In genomic region chr9:120921751-120922181, GRCh38 we compare ENCODE assay signal across 10 cellular contexts. TPM values are rescaled to one million over a fixed set of nuclear protein-coding genes. Genes with fewer than 3 reads are reported as not detected.
DNase-seq lines count a peak whose midpoint lies in the region; ATAC-seq and TF ChIP-seq lines count a peak whose summit lies in the region.
"Had no signal": no experiment of that assay in that cellular context is flagged by ENCODE, and none has a peak within 500 bp of the region (broad histone marks: within the 10 kb centered on the region; RNA-seq: fewer than 3 reads in every experiment).

No MANE protein-coding gene starts in this region.

- peak; percentile 14; the same call in 1 of the 2 replicates for TF ChIP-seq CTCF in BJ (IDR thresholded peaks at IDR 0.05; ENCODE audit: insufficient read depth, low read depth, low read length)
- no peak for TF ChIP-seq CTCF in left lung (IDR thresholded peaks at IDR 0.05)

- peak; percentile 61 for TF ChIP-seq POLR2A in GM19193 (IDR thresholded peaks at IDR 0.05; ENCODE audit: extremely low read depth, insufficient read depth, insufficient read length)

- H3K4me1 Mint-ChIP-seq in activated naive CD8-positive, alpha-beta T cell treated with anti-CD3 and anti-CD28 coated beads, Interleukin-2, amount 50 U/mL, for 24 hours, result peaks cover 80% of the 10 kb centered on the region
- peaks cover 67 to 99% (median 90%) of the 10 kb centered on the region in 7 donors for H3K4me1 Mint-ChIP-seq in naive thymus-derived CD4-positive, alpha-beta T cell

- H3K4me3 ChIP-seq in BJ (ENCODE audit: low read depth, low read length), result no peak overlapping the region
- peak overlapping the region; percentile 79 for H3K4me3 ChIP-seq in naive thymus-derived CD4-positive, alpha-beta T cell (ENCODE audit: low read length)
- peak overlapping the region in 1 of 2 donors; percentile 7 for H3K4me3 ChIP-seq in left lung

- H3K27me3 ChIP-seq in BJ (ENCODE audit: control insufficient read depth, insufficient read depth, low read length), result no peaks in the 10 kb centered on the region
- no peaks in the 10 kb centered on the region for H3K27me3 ChIP-seq in naive thymus-derived CD4-positive, alpha-beta T cell (ENCODE audit: control insufficient read depth in 2 of 2, insufficient read depth in 2 of 2, low read length in 2 of 2)
- H3K27me3 ChIP-seq in left lung, result no peaks in the 10 kb centered on the region

- H3K27ac Mint-ChIP-seq in activated naive CD8-positive, alpha-beta T cell treated with anti-CD3 and anti-CD28 coated beads, Interleukin-2, amount 50 U/mL, for 24 hours, result peak overlapping the region; percentile 95
- H3K27ac Mint-ChIP-seq in naive thymus-derived CD4-positive, alpha-beta T cell, result peak overlapping the region; percentile 68 to 100 (median 89)

- CTCF ChIA-PET in BJ (lab: Yijun Ruan, JAX), result interaction anchor here (1.1 to 1.8 kb wide), 3 partner anchors 14 to 19 kb away, joined by 3 to 4 read pairs (median 4); no protein-coding TSS in a partner anchor
- CTCF ChIA-PET in naive thymus-derived CD4-positive, alpha-beta T cell (lab: Charles Lee), result interaction anchor here (0.9 to 1.8 kb wide), 2 partner anchors 14 to 17 kb away, joined by 3 to 6 read pairs; no protein-coding TSS in a partner anchor

- no peak for DNase-seq in BJ (ENCODE audit: low read depth)
- no peak for DNase-seq in activated naive CD8-positive, alpha-beta T cell treated with anti-CD3 and anti-CD28 coated beads, Interleukin-2, amount 50 U/mL, for 24 hours
- DNase-seq in naive thymus-derived CD4-positive, alpha-beta T cell, result no peak
- no peak for DNase-seq in SKM-1 treated with dmso at 0.1 percent for 144 hours (lab: John Stamatoyannopoulos, UW; ENCODE audit: unreplicated experiment)
- no peak for DNase-seq in left lung
- DNase-seq: caudate nucleus, hippocampal formation had no signal

- H3K9me3 ChIP-seq in naive thymus-derived CD4-positive, alpha-beta T cell (ENCODE audit: control insufficient read depth in 2 of 3, low read length in 3 of 3), result peaks cover 0 to 6% (median 0%) of the 10 kb centered on the region in 3 experiments
- peaks cover 0 to 3% of the 10 kb centered on the region in 2 donors for H3K9me3 ChIP-seq in left lung

- peak overlapping the region; percentile 90 for H3K4me3 Mint-ChIP-seq in activated naive CD8-positive, alpha-beta T cell treated with anti-CD3 and anti-CD28 coated beads, Interleukin-2, amount 50 U/mL, for 24 hours
- peak overlapping the region; percentile 52 to 100 (median 73) for H3K4me3 Mint-ChIP-seq in naive thymus-derived CD4-positive, alpha-beta T cell

- H3K27ac ChIP-seq in naive thymus-derived CD4-positive, alpha-beta T cell (ENCODE audit: low read depth, low read length), result peak overlapping the region; percentile 97
- peak overlapping the region in 1 of 2 donors; percentile 13 for H3K27ac ChIP-seq in left lung

- no peaks in the 10 kb centered on the region for H3K9me3 Mint-ChIP-seq in activated naive CD8-positive, alpha-beta T cell treated with anti-CD3 and anti-CD28 coated beads, Interleukin-2, amount 50 U/mL, for 24 hours
- peaks cover 0 to 4% (median 0%) of the 10 kb centered on the region in 11 donors for H3K9me3 Mint-ChIP-seq in naive thymus-derived CD4-positive, alpha-beta T cell

- H3K36me3 ChIP-seq in BJ (ENCODE audit: control insufficient read depth, insufficient read depth, low read length) (no peaks in the 10 kb centered on the region), left lung (peaks cover 0 to 43% of the 10 kb centered on the region in 2 donors)
- H3K36me3 ChIP-seq in naive thymus-derived CD4-positive, alpha-beta T cell (ENCODE audit: control insufficient read depth in 2 of 3, insufficient read depth in 3 of 3, low read length in 3 of 3), result peaks cover 13 to 51% (median 19%) of the 10 kb centered on the region in 3 experiments

- POLR2A ChIA-PET in BJ (lab: Charles Lee), result no interaction called here
- POLR2A ChIA-PET in naive thymus-derived CD4-positive, alpha-beta T cell (lab: Charles Lee), result interaction anchor here (1.9 to 44.3 kb wide), 5 partner anchors 1 to 75 kb away, joined by 6 to 2417 read pairs (median 135); partner anchors contain the start of genes PHF19 and TRAF1

- H3K4me1 ChIP-seq in naive thymus-derived CD4-positive, alpha-beta T cell (ENCODE audit: control insufficient read depth in 2 of 2, insufficient read depth in 2 of 2, low read length in 2 of 2), result peaks cover 81 to 92% of the 10 kb centered on the region in 2 donors
- peaks cover 0 to 79% of the 10 kb centered on the region in 2 donors for H3K4me1 ChIP-seq in left lung

- ATAC-seq in activated naive CD8-positive, alpha-beta T cell treated with anti-CD3 and anti-CD28 coated beads, Interleukin-2, amount 50 U/mL, for 24 hours, result no peak
- ATAC-seq in naive thymus-derived CD4-positive, alpha-beta T cell, result no peak
- ATAC-seq in HG03196 (IDR thresholded peaks at IDR 0.05; ENCODE audit: unreplicated experiment), result no peak
- ATAC-seq in left lung, result no peak
- no peak for ATAC-seq in HG02870 (IDR thresholded peaks at IDR 0.05; ENCODE audit: unreplicated experiment)

- peaks cover 90% of the 10 kb centered on the region for H3K36me3 Mint-ChIP-seq in activated naive CD8-positive, alpha-beta T cell treated with anti-CD3 and anti-CD28 coated beads, Interleukin-2, amount 50 U/mL, for 24 hours (ENCODE audit: low read depth)
- peaks cover 21 to 79% (median 32%) of the 10 kb centered on the region in 5 donors for H3K36me3 Mint-ChIP-seq in naive thymus-derived CD4-positive, alpha-beta T cell

- H3K27me3 Mint-ChIP-seq in activated naive CD8-positive, alpha-beta T cell treated with anti-CD3 and anti-CD28 coated beads, Interleukin-2, amount 50 U/mL, for 24 hours, result no peaks in the 10 kb centered on the region
- no peaks in the 10 kb centered on the region for H3K27me3 Mint-ChIP-seq in naive thymus-derived CD4-positive, alpha-beta T cell

- intact Hi-C loops in naive thymus-derived CD4-positive, alpha-beta T cell (cut with micrococcal nuclease), result no loop called here
- intact Hi-C loops in left lung (cut with DNase I), result no loop called here

RNA-seq across cellular contexts. Expression of gene TRAF1, which starts 4.8 kb away (rescaled TPM):
- 2.2 and 3.3 TPM in 2 replicates for polyA plus RNA-seq in BJ (2011; rRNA removed)
- polyA minus RNA-seq in BJ (2011; rRNA and poly(A)+ RNA removed), result 3.0 and 3.3 TPM in 2 replicates
- total RNA-seq in naive thymus-derived CD4-positive, alpha-beta T cell, result 100 to 1,000 TPM in 2 of 5 experiments, 10 to 100 TPM in 3; 58.7 to 131 (median 98.2) TPM
- polyA plus RNA-seq in naive thymus-derived CD4-positive, alpha-beta T cell, result 1 to 10 TPM; 3.7 to 6.6 TPM
- total RNA-seq in left lung, result 1 to 10 TPM; 4.4 to 6.8 TPM

RNA-seq across cellular contexts. Expression of gene PHF19, which starts 44.8 kb away (rescaled TPM):
- 32.8 and 61.7 TPM in 2 replicates for polyA plus RNA-seq in BJ (2011; rRNA removed)
- polyA minus RNA-seq in BJ (2011; rRNA and poly(A)+ RNA removed), result 47.5 and 51.6 TPM in 2 replicates
- total RNA-seq in naive thymus-derived CD4-positive, alpha-beta T cell, result 100 to 1,000 TPM in 3 of 5 experiments, 10 to 100 TPM in 2; 65.9 to 271 (median 197) TPM
- polyA plus RNA-seq in naive thymus-derived CD4-positive, alpha-beta T cell, result 10 to 100 TPM; 13.1 to 16.5 TPM
- 10 to 100 TPM; 37.0 to 40.2 TPM for total RNA-seq in left lung

Comparison
In these comparisons a context has a peak if more than half of its experiments do, and no peak if none do; other contexts are left out.
1. RNA of gene TRAF1, which starts 4.8 kb away (total RNA-seq): 58.7 to 131 TPM in naive thymus-derived CD4-positive, alpha-beta T cell; 4.4 to 6.8 TPM in left lung; every median in the first group is over 4 times any median in the second.